ENCODE assay signal across 10 cellular contexts in genomic region chr7:74482629-74483401, GRCh38. TPM values are rescaled to one million over a fixed set of nuclear protein-coding genes. Genes with fewer than 3 reads are reported as not detected.
DNase-seq lines count a peak whose midpoint lies in the region; ATAC-seq, FAIRE-seq and TF ChIP-seq lines count a peak whose summit lies in the region.
"Had no signal": no experiment of that assay in that cellular context is flagged by ENCODE, and none has a peak within 500 bp of the region (broad histone marks: within the 10 kb centered on the region; RNA-seq: fewer than 3 reads in every experiment).

No MANE protein-coding gene starts in this region.

- no peak overlapping the region for H4K8ac ChIP-seq in mesendoderm (ENCODE audit: low read depth, low read length)

- no peak overlapping the region for H4K5ac ChIP-seq in mesendoderm (ENCODE audit: low read length)

- no peak overlapping the region for H2AK5ac ChIP-seq in mesendoderm (ENCODE audit: low read length)

- TF ChIP-seq CTCF in A549 (IDR thresholded peaks at IDR 0.05) (no peak), brain microvascular endothelial cell (IDR thresholded peaks at IDR 0.05; ENCODE audit: low read depth, low read length, missing control alignments) (no peak)

- peak; percentile 72 to 92; a peak in 3 of 5 replicates for TF ChIP-seq EP300 in A549 (IDR thresholded peaks at IDR 0.05)

- peak; percentile 98 for FAIRE-seq in A549 (lab: Jason Lieb, UNC)

- peak; percentile 83 to 94 for DNase-seq in A549 (ENCODE audit: low read depth in 1 of 2, low spot score in 1 of 2)
- DNase-seq in HuH-7 (ENCODE audit: low spot score): peak; percentile 65
- DNase-seq in brain microvascular endothelial cell: peak; percentile 98
- DNase-seq in mesendoderm: peak; percentile 86
- DNase-seq in DMS153 treated with DMSO at 0.1 percent for 48 hours (lab: John Stamatoyannopoulos, UW; ENCODE audit: unreplicated experiment): no peak
- no peak for DNase-seq in NCI-H1694 (lab: John Stamatoyannopoulos, UW)
- DNase-seq in aorta: no peak
- DNase-seq: CD8-positive, alpha-beta memory T cell; NCI-H2227 treated with DMSO at 0.1 percent for 48 hours had no signal

- intact Hi-C loops in aorta (cut with DNase I): no loop called here

- no peaks in the 10 kb centered on the region for H3K36me3 ChIP-seq in brain microvascular endothelial cell (replicated peaks)
- H3K36me3 ChIP-seq in mesendoderm (ENCODE audit: control insufficient read depth, insufficient read depth, low read length): no peaks in the 10 kb centered on the region
- H3K36me3 ChIP-seq in aorta (ENCODE audit: control insufficient read depth in 1 of 2, insufficient read depth in 2 of 2, low read length in 1 of 2): no peaks in the 10 kb centered on the region

- no peak overlapping the region for H3K18ac ChIP-seq in mesendoderm (ENCODE audit: low read length)

- no peaks in the 10 kb centered on the region for H3K9me3 ChIP-seq in A549
- H3K9me3 ChIP-seq in aorta (ENCODE audit: control insufficient read depth, low read length): no peaks in the 10 kb centered on the region

- CTCF ChIA-PET in A549 (lab: Yijun Ruan, JAX): interaction anchor here (1.1 to 3.1 kb wide), 6 partner anchors 12 to 99 kb away, joined by 3 to 11 read pairs (median 4); no protein-coding TSS in a partner anchor

- POLR2A ChIA-PET in A549 (lab: Yijun Ruan, JAX): interaction anchor here (0.6 kb wide), 1 partner anchor 175 kb away, joined by 6 read pairs; the partner anchor contains the start of gene GTF2I

- H2BK5ac ChIP-seq in mesendoderm (ENCODE audit: low read length): no peak overlapping the region

- H3K4me2 ChIP-seq in A549 (peak overlapping the region; percentile 81), mesendoderm (ENCODE audit: low read length) (no peak overlapping the region)

- no peak overlapping the region for H3K4ac ChIP-seq in mesendoderm (ENCODE audit: low read depth, low read length)

- 33% methylated on average over 16 of the region's 16 CpGs for WGBS in A549 (ENCODE audit: missing lambda C conversion rate)
- WGBS in mesendoderm (ENCODE audit: extremely low coverage, insufficient coverage, low lambda C conversion rate): no CpG with 5 or more reads among the region's 16 CpGs
- WGBS in aorta, 2 donors: 92 to 94% methylated on average over 16 of the region's 16 CpGs

- TF ChIP-seq POLR2A in A549 (IDR thresholded peaks at IDR 0.05; ENCODE audit: low read length): no peak

- H3K27ac ChIP-seq in A549 (peak overlapping the region; percentile 93 to 97), brain microvascular endothelial cell (peak overlapping the region; percentile 94), mesendoderm (ENCODE audit: low read depth, low read length) (no peak overlapping the region), aorta (ENCODE audit: low read depth in 1 of 2, low read length in 2 of 2) (no peak overlapping the region)

- in situ Hi-C loops in brain microvascular endothelial cell (cut with HindIII; ENCODE audit: low pct_ligation_motif_present, low sequenced_read_pairs): no loop called here

- 0 out of 5 replicates have a peak, but pooled peaks of 1 of the 2 experiments have one; percentile 14 for TF ChIP-seq RAD21 in A549 (conservative IDR thresholded peaks at IDR 0.05 in 1 of 2, IDR thresholded peaks at IDR 0.05 in 1 of 2)

- no peak overlapping the region for H3K9ac ChIP-seq in mesendoderm (ENCODE audit: low read length)

- H3K4me1 ChIP-seq in A549 (peaks cover 77% of the 10 kb centered on the region), mesendoderm (ENCODE audit: control insufficient read depth, low read depth, low read length) (peaks cover 7% of the 10 kb centered on the region), aorta (ENCODE audit: control insufficient read depth in 1 of 2, insufficient read depth in 2 of 2, low read length in 2 of 2) (peaks cover 0 to 3% of the 10 kb centered on the region in 2 donors)

- ATAC-seq in A549 (peak; percentile 45 to 48), GM21381 (IDR thresholded peaks at IDR 0.05; ENCODE audit: unreplicated experiment) (no peak), aorta (ENCODE audit: low FRiP score) (no peak)

- peaks cover 20% of the 10 kb centered on the region for H3K79me1 ChIP-seq in mesendoderm (ENCODE audit: low read length)

- H3K27me3 ChIP-seq in brain microvascular endothelial cell (replicated peaks) (no peaks in the 10 kb centered on the region), mesendoderm (ENCODE audit: insufficient read depth, low read length, poor library complexity) (no peaks in the 10 kb centered on the region), aorta (ENCODE audit: control insufficient read depth in 1 of 2, insufficient read depth in 2 of 2, low read length in 1 of 2) (no peaks in the 10 kb centered on the region)

- peaks cover 9% of the 10 kb centered on the region for H3K79me2 ChIP-seq in mesendoderm (ENCODE audit: control insufficient read depth, insufficient read depth, low read length)

- H3K23ac ChIP-seq in mesendoderm (ENCODE audit: low read length): no peak overlapping the region

- H2BK15ac ChIP-seq in mesendoderm (replicated peaks; ENCODE audit: low read depth): no peak overlapping the region

- H2BK120ac ChIP-seq in mesendoderm (ENCODE audit: low read depth, low read length): no peak overlapping the region

- no peak overlapping the region; the same call in 2 of the 3 replicates for H3K4me3 ChIP-seq in A549
- no peak overlapping the region for H3K4me3 ChIP-seq in brain microvascular endothelial cell (ENCODE audit: low read depth, low read length)
- no peak overlapping the region for H3K4me3 ChIP-seq in mesendoderm (ENCODE audit: low read length)
- H3K4me3 ChIP-seq in aorta (ENCODE audit: low read length in 2 of 2): no peak overlapping the region

- no peak overlapping the region for H3K56ac ChIP-seq in mesendoderm (ENCODE audit: low read length)

TF ChIP-seq in A549, 52 proteins besides CTCF, POLR2A, EP300 and RAD21 (continues in another document):
- no peak for TF ChIP-seq ZFP36 (IDR thresholded peaks at IDR 0.05; ENCODE audit: borderline replicate concordance, partially characterized antibody)
- no peak for TF ChIP-seq HMGXB4 (CRISPR knock-in tag; IDR thresholded peaks at IDR 0.05; ENCODE audit: borderline replicate concordance)
- no peak for TF ChIP-seq CHD4 (IDR thresholded peaks at IDR 0.05; ENCODE audit: borderline replicate concordance)
- no peak for TF ChIP-seq MYC (IDR thresholded peaks at IDR 0.05; ENCODE audit: borderline replicate concordance, low read length)
- no peak for TF ChIP-seq EHF (CRISPR knock-in tag; IDR thresholded peaks at IDR 0.05)
- no peak for TF ChIP-seq REST (IDR thresholded peaks at IDR 0.05)
- no peak for TF ChIP-seq POLR2AphosphoS2 (conservative IDR thresholded peaks at IDR 0.05; ENCODE audit: low read length)

RNA-seq across cellular contexts. Expression of gene GTF2IRD1, which starts 29.1 kb away (rescaled TPM):
- polyA plus RNA-seq in A549 (2011; rRNA removed) (20.5 and 23.2 TPM in 2 replicates), A549 (2017; fragmentation: RNase III; extraction: RNeasy Plus Mini Kit Qiagen cat#74134 plus additional on column Dnase treatment) (19.9 to 21.7 TPM (median 21.5 TPM) in 3 replicates), aorta (1 to 10 TPM; 4.3 to 4.8 TPM)
- polyA plus RNA-seq in A549 (2012; cell fraction: cytosol; rRNA removed): 19.0 and 21.6 TPM in 2 replicates
- 21.1 and 26.9 TPM in 2 replicates for polyA plus RNA-seq in A549 (2012; cell fraction: nucleus; rRNA removed)
- polyA minus RNA-seq in A549 (2011; rRNA and poly(A)+ RNA removed): 16.4 and 25.3 TPM in 2 replicates
- polyA plus RNA-seq in mesendoderm (2013, experiment 1 of 2): 29.8 TPM
- polyA plus RNA-seq in mesendoderm (2013, experiment 2 of 2): 29.0 TPM
- total RNA-seq in aorta: 10 to 100 TPM; 10.3 to 11.5 TPM
- polyA plus RNA-seq: CD8-positive, alpha-beta memory T cell had no signal

Comparison
In these comparisons a context has a peak if more than half of its experiments do, and no peak if none do; other contexts are left out.
1. ATAC-seq: peak in A549 (2 of 2); none in GM21381 (single experiment) and aorta (single experiment).
2. DNase-seq: peak in A549 (2 of 2), HuH-7 (single experiment), brain microvascular endothelial cell (single experiment) and mesendoderm (single experiment); none in DMS153 treated with DMSO at 0.1 percent for 48 hours (single experiment), NCI-H1694 (single experiment) and aorta (0 of 2).
3. H3K27ac ChIP-seq: peak in A549 (2 of 2) and brain microvascular endothelial cell (single experiment); none in mesendoderm (single experiment) and aorta (0 of 2).